22 cellular contexts compared by ENCODE assay signal in the genomic region with DNA sequence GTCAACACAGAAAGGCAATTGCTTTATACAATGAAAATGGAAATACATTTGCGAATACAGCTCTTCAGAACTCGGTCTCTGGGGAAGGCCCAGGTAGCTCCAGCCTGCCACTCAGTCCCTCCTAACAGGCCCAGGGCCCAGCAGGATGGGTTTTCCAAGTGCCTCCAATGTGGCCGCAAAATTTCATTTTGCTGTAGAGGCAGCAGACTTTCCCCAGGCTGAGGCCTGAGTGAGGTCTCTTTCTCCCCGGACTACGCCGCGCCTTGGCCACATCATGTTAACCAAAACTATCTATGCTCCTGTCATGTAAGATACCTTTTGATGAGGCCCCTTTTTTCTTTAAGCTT.
"Had no signal": no experiment of that assay in that cellular context is flagged by ENCODE, and none has a peak within 500 bp of the region (broad histone marks: within the 10 kb centered on the region; RNA-seq: fewer than 3 reads in every experiment).

No MANE protein-coding gene starts in this region.

- H3K27me3 ChIP-seq: ovary, testis, tibial nerve, upper lobe of left lung had no signal

- H3K4me3 Mint-ChIP-seq: naive thymus-derived CD8-positive, alpha-beta T cell; stimulated activated effector memory CD8-positive, alpha-beta T cell treated with anti-CD3 and anti-CD28 coated beads, Interleukin-12 subunit alpha, Interleukin-12 subunit beta, amount 100 ng/mL, for 72 hours had no signal

- H3K36me3 ChIP-seq: esophagus muscularis mucosa, gastroesophageal sphincter, heart right ventricle, left lung, ovary, sigmoid colon, tibial nerve, upper lobe of left lung had no signal

- ATAC-seq: foreskin keratinocyte; gastroesophageal sphincter; heart right ventricle; left cardiac atrium; left lung; naive thymus-derived CD8-positive, alpha-beta T cell; psoas muscle; right cardiac atrium; stimulated activated effector memory CD8-positive, alpha-beta T cell treated with anti-CD3 and anti-CD28 coated beads, Interleukin-12 subunit alpha, Interleukin-12 subunit beta, amount 100 ng/mL, for 72 hours; stimulated activated naive CD8-positive, alpha-beta T cell treated with anti-CD3 and anti-CD28 coated beads, Interleukin-15, Interleukin-2, amounts not matched to agents 100 U/mL and 50 U/mL, for 24 hours had no signal

- H3K4me3 ChIP-seq: coronary artery, esophagus muscularis mucosa, gastroesophageal sphincter, heart right ventricle, left lung, ovary, psoas muscle, sigmoid colon, testis, tibial nerve, upper lobe of left lung had no signal

- DNase-seq: dermis blood vessel endothelial cell; effector memory CD4-positive, alpha-beta T cell; foreskin keratinocyte; heart right ventricle; left cardiac atrium; left lung; naive thymus-derived CD8-positive, alpha-beta T cell; occipital lobe; ovary; psoas muscle; sigmoid colon; stimulated activated CD4-positive, alpha-beta T cell treated with anti-CD3 and anti-CD28 coated beads, Interleukin-2, amount 100 ng/mL, for 24 hours; stimulated activated CD4-positive, alpha-beta T cell treated with anti-CD3 and anti-CD28 coated beads, Interleukin-4, amount 100 ng/mL, for 24 hours; stimulated activated naive CD8-positive, alpha-beta T cell treated with anti-CD3 and anti-CD28 coated beads, Interleukin-15, Interleukin-2, amounts not matched to agents 100 U/mL and 50 U/mL, for 24 hours; testis; upper lobe of left lung had no signal

- H3K4me1 Mint-ChIP-seq: stimulated activated effector memory CD8-positive, alpha-beta T cell treated with anti-CD3 and anti-CD28 coated beads, Interleukin-12 subunit alpha, Interleukin-12 subunit beta, amount 100 ng/mL, for 72 hours had no signal

- H3K27ac Mint-ChIP-seq: naive thymus-derived CD8-positive, alpha-beta T cell; stimulated activated effector memory CD8-positive, alpha-beta T cell treated with anti-CD3 and anti-CD28 coated beads, Interleukin-12 subunit alpha, Interleukin-12 subunit beta, amount 100 ng/mL, for 72 hours had no signal

- H3K36me3 Mint-ChIP-seq: naive thymus-derived CD8-positive, alpha-beta T cell; stimulated activated effector memory CD8-positive, alpha-beta T cell treated with anti-CD3 and anti-CD28 coated beads, Interleukin-12 subunit alpha, Interleukin-12 subunit beta, amount 100 ng/mL, for 72 hours had no signal
